1 cellular context compared by ENCODE assay signal in the genomic region with DNA sequence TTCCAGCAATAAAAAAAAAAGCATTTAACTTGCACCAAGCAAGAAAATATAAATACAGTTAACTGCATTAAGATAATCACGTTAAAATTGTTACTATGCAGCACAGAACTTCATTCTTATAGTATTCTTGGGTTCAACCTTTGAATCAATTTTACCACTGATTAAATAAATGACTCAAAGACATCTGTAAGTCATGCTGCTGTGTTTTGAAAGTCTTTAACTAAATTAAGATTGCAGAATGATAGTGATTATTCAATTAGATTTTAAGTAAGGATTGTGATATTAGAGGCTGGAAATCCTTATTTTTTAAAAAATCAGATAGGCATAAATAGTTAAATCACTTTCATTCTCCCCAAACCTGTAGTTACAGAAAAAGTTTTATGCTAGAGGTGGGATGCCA.
TF ChIP-seq lines count a peak whose summit lies in the region.

No MANE protein-coding gene starts in this region.

TF ChIP-seq in SK-N-SH, 30 proteins besides CTCF, POLR2A, EP300 and RAD21 (continued from another document):
- TF ChIP-seq, protein P1, sequence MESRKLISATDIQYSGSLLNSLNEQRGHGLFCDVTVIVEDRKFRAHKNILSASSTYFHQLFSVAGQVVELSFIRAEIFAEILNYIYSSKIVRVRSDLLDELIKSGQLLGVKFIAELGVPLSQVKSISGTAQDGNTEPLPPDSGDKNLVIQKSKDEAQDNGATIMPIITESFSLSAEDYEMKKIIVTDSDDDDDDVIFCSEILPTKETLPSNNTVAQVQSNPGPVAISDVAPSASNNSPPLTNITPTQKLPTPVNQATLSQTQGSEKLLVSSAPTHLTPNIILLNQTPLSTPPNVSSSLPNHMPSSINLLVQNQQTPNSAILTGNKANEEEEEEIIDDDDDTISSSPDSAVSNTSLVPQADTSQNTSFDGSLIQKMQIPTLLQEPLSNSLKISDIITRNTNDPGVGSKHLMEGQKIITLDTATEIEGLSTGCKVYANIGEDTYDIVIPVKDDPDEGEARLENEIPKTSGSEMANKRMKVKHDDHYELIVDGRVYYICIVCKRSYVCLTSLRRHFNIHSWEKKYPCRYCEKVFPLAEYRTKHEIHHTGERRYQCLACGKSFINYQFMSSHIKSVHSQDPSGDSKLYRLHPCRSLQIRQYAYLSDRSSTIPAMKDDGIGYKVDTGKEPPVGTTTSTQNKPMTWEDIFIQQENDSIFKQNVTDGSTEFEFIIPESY (IDR thresholded peaks at IDR 0.05; ENCODE audit: borderline replicate concordance, low read depth), result no peak
- TF ChIP-seq TAF1 (IDR thresholded peaks at IDR 0.05; ENCODE audit: borderline replicate concordance, low read depth, low read length), result no peak
- TF ChIP-seq TCF12 (IDR thresholded peaks at IDR 0.05), result no peak
- TF ChIP-seq NRF1 (IDR thresholded peaks at IDR 0.05; ENCODE audit: low read depth, low read length), result no peak
